Comparison of ENCODE assay signal across 18 cellular contexts in the genomic region with DNA sequence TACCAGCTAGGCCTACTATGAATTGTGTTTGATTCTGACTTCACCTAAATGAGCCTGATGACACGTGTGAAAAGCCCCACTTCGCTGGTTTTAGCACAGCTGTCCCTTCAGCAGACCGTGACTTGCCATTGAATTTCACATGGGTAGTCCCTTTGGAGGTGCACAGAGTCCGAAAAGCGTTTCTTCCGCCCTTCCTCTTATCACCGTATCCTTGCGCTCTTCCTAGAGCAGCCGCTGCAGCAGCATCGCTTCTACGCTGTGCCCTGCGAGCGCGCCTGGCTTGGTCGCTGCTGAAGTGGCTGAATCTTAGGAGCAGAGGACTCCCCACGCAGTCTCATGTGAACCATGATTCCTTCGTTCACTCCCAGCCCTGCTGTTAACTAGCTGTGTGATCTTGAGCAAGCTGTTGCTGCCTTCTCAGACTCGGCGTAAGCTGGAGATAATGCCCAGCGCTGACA.
DNase-seq lines count a peak whose midpoint lies in the region; ATAC-seq and TF ChIP-seq lines count a peak whose summit lies in the region.
"Had no signal": no experiment of that assay in that cellular context is flagged by ENCODE, and none has a peak within 500 bp of the region (broad histone marks: within the 10 kb centered on the region; RNA-seq: fewer than 3 reads in every experiment).

No MANE protein-coding gene starts in this region.

- no peaks in the 10 kb centered on the region for H4K20me1 ChIP-seq in BLaER1 treated with 17β-estradiol and CSF1 and Interleukin-3, amounts not matched to agents 10 nM and 100 nM

- intact Hi-C loops in uterus (cut with DNase I; ENCODE audit: low total_unique reads) = no loop called here

- no peaks in the 10 kb centered on the region for H3K36me3 Mint-ChIP-seq in nephron (ENCODE audit: low read depth)

- no peaks in the 10 kb centered on the region for H3K36me3 ChIP-seq in BLaER1 treated with 17β-estradiol and CSF1 and Interleukin-3, amounts not matched to agents 10 nM and 100 nM
- no peaks in the 10 kb centered on the region for H3K36me3 ChIP-seq in uterus
- H3K36me3 ChIP-seq in HAP-1 (replicated peaks) = no peaks in the 10 kb centered on the region
- H3K36me3 ChIP-seq: esophagus muscularis mucosa, left lung had no signal

- peaks cover 0 to 14% (median 9%) of the 10 kb centered on the region in 10 experiments; a peak in 13 of 20 replicates for H3K4me1 ChIP-seq in BLaER1 treated with 17β-estradiol and CSF1 and Interleukin-3, amounts not matched to agents 10 nM and 100 nM
- H3K4me1 ChIP-seq in uterus (no peaks in the 10 kb centered on the region), HAP-1 (peaks cover 27% of the 10 kb centered on the region)
- H3K4me1 ChIP-seq: left lung had no signal

- DNase-seq in NCI-H2227 treated with DMSO at 0.1 percent for 48 hours (lab: John Stamatoyannopoulos, UW) (peak; percentile 61), cerebellar cortex (ENCODE audit: low spot score) (peak; percentile 2), uterus (no peak), HAP-1 (ENCODE audit: low spot score in 2 of 2) (no peak)
- DNase-seq in activated T-cell treated with anti-CD3 and anti-CD28 coated beads, Interleukin-2, amount 50 U/mL, for 1 hour = no peak
- DNase-seq: activated CD4-positive, alpha-beta T cell treated with anti-CD3 and anti-CD28 coated beads, Interleukin-2, amount 50 U/mL, for 48 hours; DMS79; GM23248; left lung; naive thymus-derived CD8-positive, alpha-beta T cell; NCI-H2029 had no signal

- in situ Hi-C loops in HAP-1 (cut with MboI; ENCODE audit: low sequenced_read_pairs) = loop anchor here (10.0 kb wide), 1 partner anchor 560 kb away; a partner anchor contains a TSS

- peak overlapping the region; percentile 18 to 66 (median 56); a peak in 18 of 22 replicates for H3K4me2 ChIP-seq in BLaER1 treated with 17β-estradiol and CSF1 and Interleukin-3, amounts not matched to agents 10 nM and 100 nM
- H3K4me2 ChIP-seq: hepatocyte had no signal

- peaks cover 8% of the 10 kb centered on the region for H3K4me1 Mint-ChIP-seq in nephron
- H3K4me1 Mint-ChIP-seq: naive thymus-derived CD8-positive, alpha-beta T cell had no signal

- H3K27me3 Mint-ChIP-seq in nephron (ENCODE audit: low read depth) = no peaks in the 10 kb centered on the region

- peaks cover 0 to 5% (median 0%) of the 10 kb centered on the region in 11 experiments; a peak in 2 of 22 replicates for H3K27me3 ChIP-seq in BLaER1 treated with 17β-estradiol and CSF1 and Interleukin-3, amounts not matched to agents 10 nM and 100 nM
- H3K27me3 ChIP-seq in uterus (no peaks in the 10 kb centered on the region), HAP-1 (ENCODE audit: low read depth) (no peaks in the 10 kb centered on the region)
- H3K27me3 ChIP-seq: esophagus muscularis mucosa, hepatocyte, left lung had no signal

- ATAC-seq in HG03196 (IDR thresholded peaks at IDR 0.05; ENCODE audit: unreplicated experiment) = no peak
- ATAC-seq: left lung; naive thymus-derived CD8-positive, alpha-beta T cell had no signal

- no peak overlapping the region for H3K27ac ChIP-seq in BLaER1 treated with 17β-estradiol and CSF1 and Interleukin-3, amounts not matched to agents 10 nM and 100 nM
- H3K27ac ChIP-seq in uterus = no peak overlapping the region
- H3K27ac ChIP-seq: esophagus muscularis mucosa, GM23248, hepatocyte, left lung, SK-N-MC had no signal

- TF ChIP-seq CTCF in nephron (IDR thresholded peaks at IDR 0.05; ENCODE audit: unreplicated experiment in 3 of 3) = no peak
- no peak for TF ChIP-seq CTCF in uterus (IDR thresholded peaks at IDR 0.05)

- H3K4me3 Mint-ChIP-seq in nephron = no peak overlapping the region
- H3K4me3 Mint-ChIP-seq: activated T-helper 1 cell treated with anti-CD3 and anti-CD28 coated beads, Interleukin-12 subunit alpha, Interleukin-12 subunit beta, Interleukin-2, Interleukin-4 antibody, amounts not matched to agents 30 ng/mL and 10 ng/mL and 1 ng/mL, durations not matched to agents 14 hours and 24 hours and 36 hours; naive thymus-derived CD8-positive, alpha-beta T cell had no signal

- TF ChIP-seq POLR2A in uterus (IDR thresholded peaks at IDR 0.05) = no peak

- H3K9me3 Mint-ChIP-seq in nephron = no peaks in the 10 kb centered on the region
- H3K9me3 Mint-ChIP-seq: activated T-helper 1 cell treated with anti-CD3 and anti-CD28 coated beads, Interleukin-12 subunit alpha, Interleukin-12 subunit beta, Interleukin-2, Interleukin-4 antibody, amounts not matched to agents 30 ng/mL and 10 ng/mL and 1 ng/mL, durations not matched to agents 14 hours and 24 hours and 36 hours had no signal

- H3K9ac ChIP-seq in BLaER1 treated with 17β-estradiol and CSF1 and Interleukin-3, amounts not matched to agents 10 nM and 100 nM = no peak overlapping the region
- H3K9ac ChIP-seq: GM23248 had no signal

- H3K27ac Mint-ChIP-seq in nephron = peak overlapping the region in 2 of 3 experiments; percentile 32 to 70
- H3K27ac Mint-ChIP-seq: activated T-helper 1 cell treated with anti-CD3 and anti-CD28 coated beads, Interleukin-12 subunit alpha, Interleukin-12 subunit beta, Interleukin-2, Interleukin-4 antibody, amounts not matched to agents 30 ng/mL and 10 ng/mL and 1 ng/mL, durations not matched to agents 14 hours and 24 hours and 36 hours; naive thymus-derived CD8-positive, alpha-beta T cell had no signal

- H3K9me3 ChIP-seq in BLaER1 treated with 17β-estradiol and CSF1 and Interleukin-3, amounts not matched to agents 10 nM and 100 nM (replicated peaks in 1 of 11) = no peaks in the 10 kb centered on the region
- H3K9me3 ChIP-seq in uterus (no peaks in the 10 kb centered on the region), HAP-1 (no peaks in the 10 kb centered on the region)
- H3K9me3 ChIP-seq: esophagus muscularis mucosa, left lung had no signal

- no peak overlapping the region for H3K4me3 ChIP-seq in BLaER1 treated with 17β-estradiol and CSF1 and Interleukin-3, amounts not matched to agents 10 nM and 100 nM
- H3K4me3 ChIP-seq in uterus = no peak overlapping the region
- no peak overlapping the region for H3K4me3 ChIP-seq in HAP-1
- H3K4me3 ChIP-seq: esophagus muscularis mucosa, GM23248, hepatocyte, left lung, SK-N-MC had no signal

Comparison
In these comparisons a context has a peak if more than half of its experiments do, and no peak if none do; other contexts are left out.
1. DNase-seq: peak in NCI-H2227 treated with DMSO at 0.1 percent for 48 hours (single experiment) and cerebellar cortex (single experiment); none in uterus (0 of 2), HAP-1 (0 of 2) and activated T-cell treated with anti-CD3 and anti-CD28 coated beads, Interleukin-2, amount 50 U/mL, for 1 hour (single experiment).